In the genomic region with DNA sequence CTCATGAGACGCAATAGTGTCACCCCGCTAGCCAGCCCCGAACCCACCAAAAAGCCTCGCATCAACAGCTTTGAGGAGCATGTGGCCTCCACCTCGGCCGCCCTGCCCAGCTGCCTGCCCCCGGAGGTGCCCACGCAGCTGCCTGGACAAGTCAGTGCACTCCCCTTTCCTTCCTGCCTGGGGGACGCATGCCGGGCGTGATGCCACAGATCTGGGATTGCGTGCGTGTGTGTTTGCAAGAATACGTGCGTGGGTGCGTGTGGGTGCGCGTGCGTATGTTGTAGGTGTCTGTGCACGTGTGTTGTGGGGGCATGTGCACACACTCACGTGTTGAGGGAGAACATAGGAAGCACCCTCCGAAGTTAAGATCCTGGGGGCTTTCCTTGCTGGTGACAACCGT, we compare ENCODE assay signal across 1 cellular context.
TF ChIP-seq lines count a peak whose summit lies in the region.

No MANE protein-coding gene starts in this region.

TF ChIP-seq in WTC11, 78 proteins besides CTCF, POLR2A, EP300 and RAD21 (continued from another document):
- TF ChIP-seq, protein P1, sequence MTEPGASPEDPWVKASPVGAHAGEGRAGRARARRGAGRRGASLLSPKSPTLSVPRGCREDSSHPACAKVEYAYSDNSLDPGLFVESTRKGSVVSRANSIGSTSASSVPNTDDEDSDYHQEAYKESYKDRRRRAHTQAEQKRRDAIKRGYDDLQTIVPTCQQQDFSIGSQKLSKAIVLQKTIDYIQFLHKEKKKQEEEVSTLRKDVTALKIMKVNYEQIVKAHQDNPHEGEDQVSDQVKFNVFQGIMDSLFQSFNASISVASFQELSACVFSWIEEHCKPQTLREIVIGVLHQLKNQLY (CRISPR knock-in tag; IDR thresholded peaks at IDR 0.05): no peak
- no peak for TF ChIP-seq GTF2I (CRISPR knock-in tag; conservative IDR thresholded peaks at IDR 0.05)
- no peak for TF ChIP-seq CREB1 (CRISPR knock-in tag; IDR thresholded peaks at IDR 0.05)
- no peak for TF ChIP-seq ETV6 (CRISPR knock-in tag; IDR thresholded peaks at IDR 0.05)
- TF ChIP-seq NR1H2 (CRISPR knock-in tag; IDR thresholded peaks at IDR 0.05): no peak
- TF ChIP-seq JUN (CRISPR knock-in tag; IDR thresholded peaks at IDR 0.05): no peak
- TF ChIP-seq NR2C2 (CRISPR knock-in tag; IDR thresholded peaks at IDR 0.05): no peak
- TF ChIP-seq, protein P2, sequence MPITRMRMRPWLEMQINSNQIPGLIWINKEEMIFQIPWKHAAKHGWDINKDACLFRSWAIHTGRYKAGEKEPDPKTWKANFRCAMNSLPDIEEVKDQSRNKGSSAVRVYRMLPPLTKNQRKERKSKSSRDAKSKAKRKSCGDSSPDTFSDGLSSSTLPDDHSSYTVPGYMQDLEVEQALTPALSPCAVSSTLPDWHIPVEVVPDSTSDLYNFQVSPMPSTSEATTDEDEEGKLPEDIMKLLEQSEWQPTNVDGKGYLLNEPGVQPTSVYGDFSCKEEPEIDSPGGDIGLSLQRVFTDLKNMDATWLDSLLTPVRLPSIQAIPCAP (CRISPR knock-in tag; IDR thresholded peaks at IDR 0.05): no peak
- no peak for TF ChIP-seq JAZF1 (CRISPR knock-in tag; IDR thresholded peaks at IDR 0.05)
- no peak for TF ChIP-seq NFE2L1 (CRISPR knock-in tag; IDR thresholded peaks at IDR 0.05)
- no peak for TF ChIP-seq ZNF396 (CRISPR knock-in tag; IDR thresholded peaks at IDR 0.05; ENCODE audit: borderline replicate concordance)
- TF ChIP-seq FOXK1 (CRISPR knock-in tag; IDR thresholded peaks at IDR 0.05): no peak
